22 cellular contexts compared by ENCODE assay signal in the genomic region with DNA sequence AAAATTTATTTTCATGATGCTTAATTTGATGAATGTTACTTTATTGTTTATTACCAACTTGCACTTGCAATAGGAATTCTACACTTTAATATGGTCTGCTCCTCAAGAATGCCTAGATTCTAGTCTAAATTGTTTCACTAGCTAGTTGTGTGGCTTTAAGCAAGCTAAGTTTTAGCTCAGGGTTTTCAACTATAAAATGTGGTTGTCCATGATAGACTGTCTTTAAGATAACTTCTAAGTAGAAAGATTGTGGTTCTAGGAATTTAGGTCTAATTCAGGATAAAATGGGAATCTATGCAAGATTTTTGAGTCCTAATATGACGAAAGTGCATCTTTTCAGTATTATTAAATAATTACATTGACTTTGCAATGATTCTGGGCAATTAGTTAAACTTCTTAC.
A peak's percentile ranks its signal among the peaks of the same experiment; 100 is the strongest.
DNase-seq lines count a peak whose midpoint lies in the region; ATAC-seq and TF ChIP-seq lines count a peak whose summit lies in the region.
"Had no signal": no experiment of that assay in that cellular context is flagged by ENCODE, and none has a peak within 500 bp of the region (broad histone marks: within the 10 kb centered on the region; RNA-seq: fewer than 3 reads in every experiment).

No MANE protein-coding gene starts in this region.

- no peaks in the 10 kb centered on the region for H3K9me2 ChIP-seq in GM23248 (ENCODE audit: insufficient read depth)

- 93 to 95% methylated on average over 1 of the region's 1 CpG for WGBS in GM23248 (ENCODE audit: low coverage in 1 of 2, low lambda C conversion rate in 2 of 2, missing lambda C conversion rate in 2 of 2), 2 experiments
- WGBS in testis, 2 donors: 95 to 96% methylated on average over 1 of the region's 1 CpG

- H3K4me3 ChIP-seq in GM23248 (no peak overlapping the region), testis (no peak overlapping the region)
- H3K4me3 ChIP-seq: A549; BLaER1 treated with 17β-estradiol and CSF1 and Interleukin-3, amounts not matched to agents 10 nM and 100 nM; GM12878; GM23338 had no signal

- no peaks in the 10 kb centered on the region for H3K79me2 ChIP-seq in GM23248 (ENCODE audit: insufficient read depth)

- peaks cover 25% of the 10 kb centered on the region for H3F3A ChIP-seq in GM23248 (ENCODE audit: insufficient read depth)

- H3K27me3 ChIP-seq in GM23248 (replicated peaks; ENCODE audit: insufficient read depth) (no peaks in the 10 kb centered on the region), testis (no peaks in the 10 kb centered on the region)
- H3K27me3 ChIP-seq: BE2C; BLaER1 treated with 17β-estradiol and CSF1 and Interleukin-3, amounts not matched to agents 10 nM and 100 nM had no signal

- DNase-seq in GM23248 (no peak), caudate nucleus (lab: John Stamatoyannopoulos, UW) (no peak), midbrain (lab: John Stamatoyannopoulos, UW) (peak; percentile 6), substantia nigra (lab: John Stamatoyannopoulos, UW) (no peak), GM19240 (ENCODE audit: insufficient read length, low spot score) (no peak), cerebellar cortex (ENCODE audit: low spot score) (no peak), testis (no peak)
- DNase-seq: 8988T; ACHN; AML-193; CD4-positive, alpha-beta T cell; CD8-positive, alpha-beta memory T cell; DMS 273 treated with DMSO at 0.1 percent for 48 hours; DMS79; GDM1 had no signal

- peak overlapping the region; percentile 61 for H2AFZ ChIP-seq in GM23248
- H2AFZ ChIP-seq: GM23338 had no signal

- ATAC-seq in GM19397 (IDR thresholded peaks at IDR 0.05; ENCODE audit: unreplicated experiment): no peak
- ATAC-seq: A549, HCT116 had no signal

- H3K36me3 ChIP-seq in GM23248 (ENCODE audit: low read depth) (no peaks in the 10 kb centered on the region), testis (ENCODE audit: low read depth, missing control alignments) (no peaks in the 10 kb centered on the region)
- H3K36me3 ChIP-seq: BE2C; BLaER1 treated with 17β-estradiol and CSF1 and Interleukin-3, amounts not matched to agents 10 nM and 100 nM had no signal

- H3K4me1 ChIP-seq in GM23248 (ENCODE audit: insufficient read depth): peaks cover 26% of the 10 kb centered on the region
- no peaks in the 10 kb centered on the region for H3K4me1 ChIP-seq in testis
- H3K4me1 ChIP-seq: A549 had no signal

- H3K9me3 ChIP-seq in GM23248 (ENCODE audit: low read depth) (no peaks in the 10 kb centered on the region), testis (no peaks in the 10 kb centered on the region)
- H3K9me3 ChIP-seq: A549; BE2C; BLaER1 treated with 17β-estradiol and CSF1 and Interleukin-3, amounts not matched to agents 10 nM and 100 nM had no signal

- TF ChIP-seq POLR2A in testis (IDR thresholded peaks at IDR 0.05): no peak

- H4K20me1 ChIP-seq in GM23248 (ENCODE audit: insufficient read depth): no peaks in the 10 kb centered on the region
- H4K20me1 ChIP-seq: BLaER1 treated with 17β-estradiol and CSF1 and Interleukin-3, amounts not matched to agents 10 nM and 100 nM had no signal

- H3K27ac ChIP-seq in GM23248 (peak overlapping the region; percentile 30; the same call in 1 of the 2 replicates), caudate nucleus (ENCODE audit: low read depth, low read length) (peak overlapping the region; percentile 40), substantia nigra (ENCODE audit: low read depth, low read length, poor library complexity, severe bottlenecking) (peak overlapping the region; percentile 80), testis (no peak overlapping the region)
- H3K27ac ChIP-seq: A549; BLaER1 treated with 17β-estradiol and CSF1 and Interleukin-3, amounts not matched to agents 10 nM and 100 nM had no signal

- H3K4me2 ChIP-seq in GM23248 (ENCODE audit: unreplicated experiment): no peak overlapping the region
- H3K4me2 ChIP-seq: A549, GM23338 had no signal

- in situ Hi-C loops in GM23248 (cut with MboI): no loop called here

- peak overlapping the region; percentile 2; the same call in 1 of the 2 replicates for H3K9ac ChIP-seq in GM23248
- H3K9ac ChIP-seq: BLaER1 treated with 17β-estradiol and CSF1 and Interleukin-3, amounts not matched to agents 10 nM and 100 nM had no signal

- intact Hi-C loops in testis (cut with DNase I; ENCODE audit: low total_unique reads): no loop called here

- no peak for TF ChIP-seq CTCF in testis (IDR thresholded peaks at IDR 0.05)

Comparison
In these comparisons a context has a peak if more than half of its experiments do, and no peak if none do; other contexts are left out.
1. H3K27ac ChIP-seq: peak in GM23248 (single experiment), caudate nucleus (single experiment) and substantia nigra (single experiment); none in testis (0 of 2).